ENCODE assay signal across 8 cellular contexts in the genomic region with DNA sequence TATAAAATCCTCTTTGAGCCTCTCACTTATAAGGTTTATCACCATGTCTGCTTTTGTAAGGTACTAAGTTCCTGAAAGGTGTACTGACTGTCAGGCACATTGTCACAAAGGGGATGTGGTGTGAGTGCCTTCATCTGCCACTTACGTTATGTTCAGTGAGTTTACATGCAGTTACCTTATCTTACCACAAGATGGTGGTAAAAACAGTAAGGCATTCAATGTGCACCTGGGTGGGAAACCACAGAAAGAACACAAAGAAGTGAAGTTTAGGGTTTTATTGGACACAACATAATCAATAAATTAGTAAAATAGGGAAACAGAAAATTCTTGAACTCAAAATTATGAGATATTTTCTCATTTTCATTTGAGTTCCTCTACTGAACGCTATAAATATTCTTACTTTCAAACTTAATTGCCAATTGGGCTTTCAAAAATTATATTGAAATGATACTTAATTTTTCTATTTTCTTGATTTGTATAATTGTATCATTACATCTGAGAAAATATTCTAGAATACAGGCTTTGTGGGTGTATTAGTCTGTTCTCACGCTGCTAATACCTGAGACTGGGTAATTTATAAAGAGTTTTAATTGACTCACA.
DNase-seq lines count a peak whose midpoint lies in the region; ATAC-seq and TF ChIP-seq lines count a peak whose summit lies in the region.

No MANE protein-coding gene starts in this region.

- TF ChIP-seq CTCF in AG09319 (IDR thresholded peaks at IDR 0.05; ENCODE audit: low read depth, low read length) (peak; percentile 86), tibial artery (IDR thresholded peaks at IDR 0.05) (peak; percentile 68 to 71)

- H3K36me3 ChIP-seq in tibial artery, result no peaks in the 10 kb centered on the region

- no peaks in the 10 kb centered on the region for H3K27me3 Mint-ChIP-seq in activated CD8-positive, alpha-beta T cell treated with anti-CD3 and anti-CD28 coated beads, Interleukin-2, amount 10 ng/mL, durations not matched to agents 7 days and 5 days (ENCODE audit: low read depth)
- no peaks in the 10 kb centered on the region for H3K27me3 Mint-ChIP-seq in T-cell

- CTCF ChIA-PET in activated CD8-positive, alpha-beta T cell treated with anti-CD3 and anti-CD28 coated beads, Interleukin-2, amount 10 ng/mL, durations not matched to agents 7 days and 5 days (lab: Charles Lee), result no interaction called here
- CTCF ChIA-PET in T-cell (lab: Charles Lee), result no interaction called here

- no peaks in the 10 kb centered on the region for H3K4me1 Mint-ChIP-seq in activated CD8-positive, alpha-beta T cell treated with anti-CD3 and anti-CD28 coated beads, Interleukin-2, amount 10 ng/mL, durations not matched to agents 7 days and 5 days (ENCODE audit: low read depth)
- no peaks in the 10 kb centered on the region for H3K4me1 Mint-ChIP-seq in T-cell

- DNase-seq in AG09319 (ENCODE audit: extremely low read depth, low read depth), result peak; percentile 5
- peak; percentile 36 for DNase-seq in NCI-H1694 (lab: John Stamatoyannopoulos, UW)
- DNase-seq in activated CD8-positive, alpha-beta T cell treated with anti-CD3 and anti-CD28 coated beads, Interleukin-2, amount 10 ng/mL, durations not matched to agents 7 days and 5 days, result peak; percentile 20
- peak; percentile 38 for DNase-seq in iPS DF 19.7 (ENCODE audit: low read depth, low spot score)
- DNase-seq in tibial artery, result no peak
- no peak for DNase-seq in T-cell

- H3K27ac Mint-ChIP-seq in activated CD8-positive, alpha-beta T cell treated with anti-CD3 and anti-CD28 coated beads, Interleukin-2, amount 10 ng/mL, durations not matched to agents 7 days and 5 days, result no peak overlapping the region
- H3K27ac Mint-ChIP-seq in T-cell, result no peak overlapping the region

- no peaks in the 10 kb centered on the region for H3K36me3 Mint-ChIP-seq in activated CD8-positive, alpha-beta T cell treated with anti-CD3 and anti-CD28 coated beads, Interleukin-2, amount 10 ng/mL, durations not matched to agents 7 days and 5 days (ENCODE audit: low read depth)
- H3K36me3 Mint-ChIP-seq in T-cell, result no peaks in the 10 kb centered on the region

- H3K9me3 Mint-ChIP-seq in activated CD8-positive, alpha-beta T cell treated with anti-CD3 and anti-CD28 coated beads, Interleukin-2, amount 10 ng/mL, durations not matched to agents 7 days and 5 days (ENCODE audit: insufficient read depth), result no peaks in the 10 kb centered on the region
- H3K9me3 Mint-ChIP-seq in T-cell, result peaks cover 1 to 4% (median 3%) of the 10 kb centered on the region in 3 donors

- H3K4me3 ChIP-seq in tibial artery, result no peak overlapping the region

- ATAC-seq in GM18519 (IDR thresholded peaks at IDR 0.05; ENCODE audit: low FRiP score, unreplicated experiment) (peak; percentile 97), HG02970 (IDR thresholded peaks at IDR 0.05; ENCODE audit: low FRiP score, unreplicated experiment) (peak; percentile 89), T-cell (replicated peaks in 1 of 4) (no peak)
- peak; percentile 70 for ATAC-seq in activated CD8-positive, alpha-beta T cell treated with anti-CD3 and anti-CD28 coated beads, Interleukin-2, amount 10 ng/mL, durations not matched to agents 7 days and 5 days

- no peaks in the 10 kb centered on the region for H3K27me3 ChIP-seq in tibial artery

- POLR2A ChIA-PET in activated CD8-positive, alpha-beta T cell treated with anti-CD3 and anti-CD28 coated beads, Interleukin-2, amount 10 ng/mL, durations not matched to agents 7 days and 5 days (lab: Charles Lee), result no interaction called here
- POLR2A ChIA-PET in T-cell (lab: Charles Lee), result no interaction called here

- H3K27ac ChIP-seq in tibial artery, result no peak overlapping the region

- no peaks in the 10 kb centered on the region for H3K9me3 ChIP-seq in tibial artery

- no peaks in the 10 kb centered on the region for H3K4me1 ChIP-seq in tibial artery

- intact Hi-C loops in tibial artery (cut with DNase I; ENCODE audit: low total_unique reads), result no loop called here

- H3K4me3 Mint-ChIP-seq in activated CD8-positive, alpha-beta T cell treated with anti-CD3 and anti-CD28 coated beads, Interleukin-2, amount 10 ng/mL, durations not matched to agents 7 days and 5 days, result no peak overlapping the region
- no peak overlapping the region for H3K4me3 Mint-ChIP-seq in T-cell

Comparison
In these comparisons a context has a peak if more than half of its experiments do, and no peak if none do; other contexts are left out.
1. DNase-seq: peak in AG09319 (single experiment), NCI-H1694 (single experiment), activated CD8-positive, alpha-beta T cell treated with anti-CD3 and anti-CD28 coated beads, Interleukin-2, amount 10 ng/mL, durations not matched to agents 7 days and 5 days (single experiment) and iPS DF 19.7 (single experiment); none in tibial artery (0 of 2) and T-cell (0 of 34).
2. ATAC-seq: peak in GM18519 (single experiment), HG02970 (single experiment) and activated CD8-positive, alpha-beta T cell treated with anti-CD3 and anti-CD28 coated beads, Interleukin-2, amount 10 ng/mL, durations not matched to agents 7 days and 5 days (single experiment); none in T-cell (0 of 4).